8 cellular contexts compared by ENCODE assay signal in the genomic region with DNA sequence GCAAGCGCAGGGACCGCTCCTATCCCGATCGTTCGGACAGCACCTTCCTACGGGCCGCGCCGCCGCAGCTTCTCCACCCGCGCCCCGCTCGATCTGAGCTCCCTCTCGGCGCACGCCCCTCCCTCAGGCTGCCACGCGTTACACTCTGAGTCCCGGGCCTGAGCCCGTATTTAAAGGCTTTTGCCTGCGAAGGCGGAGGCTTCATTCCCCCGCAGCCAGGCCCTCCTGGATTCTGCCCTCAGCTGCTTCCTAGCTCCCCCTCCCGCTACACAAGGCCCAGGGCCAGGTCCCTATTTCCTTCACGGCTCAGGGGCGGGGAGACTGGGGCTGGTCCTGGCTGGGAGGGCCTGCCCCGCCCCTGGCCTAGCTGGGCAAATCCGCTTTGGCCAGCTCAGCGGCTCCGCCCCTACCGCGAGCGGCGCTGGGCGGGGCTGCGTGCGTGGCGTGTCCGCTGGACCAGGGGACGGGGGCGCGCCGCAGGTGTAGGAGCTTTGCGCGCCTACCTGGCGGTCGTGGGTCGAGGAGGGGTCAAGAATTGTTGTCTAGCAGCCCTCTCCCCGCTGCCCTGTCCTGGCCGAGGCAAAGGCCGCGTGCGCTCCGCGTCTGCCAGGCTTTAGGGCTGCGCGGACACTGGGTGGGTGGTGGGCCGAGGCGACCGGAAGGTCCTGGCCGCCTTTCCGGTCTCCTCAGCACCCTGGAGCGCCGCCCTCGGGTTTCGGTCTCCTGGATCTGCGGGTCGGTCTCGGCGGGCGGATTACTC.
DNase-seq lines count a peak whose midpoint lies in the region; ATAC-seq and TF ChIP-seq lines count a peak whose summit lies in the region.

A gene (minus strand): TSS at position 144 of the 760 bp plus-strand sequence. CDS start 5,927 bp downstream, outside the sequence.

- H3K4me3 ChIP-seq in AG10803 (ENCODE audit: low read length): peak within 1 kb of the TSS; percentile 91

- H3K27ac Mint-ChIP-seq in central memory CD8-positive, alpha-beta T cell (ENCODE audit: low read depth): peak within 1 kb of the TSS; percentile 89

- peaks cover 8% of the 10 kb centered on the region for H3K9me3 Mint-ChIP-seq in central memory CD8-positive, alpha-beta T cell

- H3K4me3 Mint-ChIP-seq in central memory CD8-positive, alpha-beta T cell: peak within 1 kb of the TSS; percentile 99

- H3K27me3 Mint-ChIP-seq in central memory CD8-positive, alpha-beta T cell: no peaks in the 10 kb centered on the region

- ATAC-seq in GM19025 (IDR thresholded peaks at IDR 0.05; ENCODE audit: low read depth, unreplicated experiment) (peak; percentile 97), HG03342 (IDR thresholded peaks at IDR 0.05; ENCODE audit: unreplicated experiment) (peak; percentile 94)
- peak; percentile 99 for ATAC-seq in central memory CD8-positive, alpha-beta T cell (replicated peaks; ENCODE audit: extremely low read depth, poor library complexity, severe bottlenecking)

- no peak for TF ChIP-seq CTCF in AG10803 (conservative IDR thresholded peaks at IDR 0.05; ENCODE audit: low read length)

- peaks cover 3% of the 10 kb centered on the region for H3K36me3 Mint-ChIP-seq in central memory CD8-positive, alpha-beta T cell (ENCODE audit: insufficient read depth)

- peak; percentile 98 for DNase-seq in AG10803 (ENCODE audit: low read depth)
- peak; percentile 87 to 95 for DNase-seq in NCI-H446 (lab: John Stamatoyannopoulos, UW)
- DNase-seq in activated CD4-positive, CD25-positive, alpha-beta regulatory T cell treated with anti-CD3 and anti-CD28 coated beads, Interleukin-2, amount 50 U/mL, for 16 hours (ENCODE audit: low read depth, low spot score): peak; percentile 79
- peak; percentile 76 to 81 for DNase-seq in central memory CD8-positive, alpha-beta T cell (ENCODE audit: low spot score in 2 of 2)
- peak; percentile 99 for DNase-seq in iris pigment epithelial cell (ENCODE audit: low read depth)
- peak; percentile 92 for DNase-seq in stimulated activated CD4-positive, alpha-beta T cell treated with anti-CD3 and anti-CD28 coated beads, Interleukin-12 subunit alpha, Interleukin-12 subunit beta, amount 100 ng/mL, for 4 hours

- peaks cover 24% of the 10 kb centered on the region for H3K4me1 Mint-ChIP-seq in central memory CD8-positive, alpha-beta T cell

Comparison
In these comparisons a context has a peak if more than half of its experiments do, and no peak if none do; other contexts are left out.
1. Peak in every context shown above with its lines: DNase-seq, ATAC-seq and H3K4me3 ChIP-seq.